Comparison of ENCODE assay signal across 13 cellular contexts in genomic region chr1:47841356-47841755, GRCh38.
"Had no signal": no experiment of that assay in that cellular context is flagged by ENCODE, and none has a peak within 500 bp of the region (broad histone marks: within the 10 kb centered on the region; RNA-seq: fewer than 3 reads in every experiment).

No MANE protein-coding gene starts in this region.

- ATAC-seq: gastrocnemius medialis, heart left ventricle, left cardiac atrium, lower lobe of right lung had no signal

- H3K4me1 ChIP-seq: breast epithelium, gastrocnemius medialis, lower lobe of right lung had no signal

- H3K27ac ChIP-seq: breast epithelium, gastrocnemius medialis, heart left ventricle, lower lobe of right lung had no signal

- H3K27me3 ChIP-seq: breast epithelium, gastrocnemius medialis, heart left ventricle had no signal

- DNase-seq: activated naive CD4-positive, alpha-beta T cell treated with Interleukin-2 at 50 U/mL for 16 hours; anterior cingulate cortex; gastrocnemius medialis; heart left ventricle; left cardiac atrium; lower lobe of right lung; retina; stimulated activated CD4-positive, alpha-beta T cell treated with anti-CD3 and anti-CD28 coated beads, Interleukin-15, amount 100 ng/mL, for 24 hours; stimulated activated CD4-positive, alpha-beta T cell treated with anti-CD3 and anti-CD28 coated beads, Interleukin-4, amount 100 ng/mL, for 24 hours; stimulated activated naive CD4-positive, alpha-beta T cell treated with Interleukin-2 at 50 U/mL for 16 hours had no signal

- H3K27ac Mint-ChIP-seq: activated T-helper 1 cell treated with anti-CD3 and anti-CD28 coated beads, Interleukin-12 subunit alpha, Interleukin-12 subunit beta, Interleukin-2, Interleukin-4 antibody, amounts not matched to agents 30 ng/mL and 10 ng/mL and 1 ng/mL, durations not matched to agents 14 hours and 24 hours and 36 hours; mesothelial cell of epicardium had no signal

- H3K9me3 Mint-ChIP-seq: activated T-helper 1 cell treated with anti-CD3 and anti-CD28 coated beads, Interleukin-12 subunit alpha, Interleukin-12 subunit beta, Interleukin-2, Interleukin-4 antibody, amounts not matched to agents 30 ng/mL and 10 ng/mL and 1 ng/mL, durations not matched to agents 14 hours and 24 hours and 36 hours; mesothelial cell of epicardium had no signal

- H3K9me3 ChIP-seq: gastrocnemius medialis had no signal

- H3K4me3 Mint-ChIP-seq: activated T-helper 1 cell treated with anti-CD3 and anti-CD28 coated beads, Interleukin-12 subunit alpha, Interleukin-12 subunit beta, Interleukin-2, Interleukin-4 antibody, amounts not matched to agents 30 ng/mL and 10 ng/mL and 1 ng/mL, durations not matched to agents 14 hours and 24 hours and 36 hours; mesothelial cell of epicardium had no signal

- H3K4me3 ChIP-seq: breast epithelium, gastrocnemius medialis, heart left ventricle, lower lobe of right lung had no signal

- H3K36me3 ChIP-seq: breast epithelium, gastrocnemius medialis, heart left ventricle, lower lobe of right lung had no signal

- H3K36me3 Mint-ChIP-seq: mesothelial cell of epicardium had no signal
